1 cellular context compared by ENCODE assay signal in genomic region chr4:162841769-162842168, GRCh38.
TF ChIP-seq lines count a peak whose summit lies in the region.

No MANE protein-coding gene starts in this region.

TF ChIP-seq in H1, 55 proteins besides CTCF, POLR2A, EP300 and RAD21 (continued from another document):
- TF ChIP-seq CHD7 (IDR thresholded peaks at IDR 0.05; ENCODE audit: insufficient replicate concordance, low read length) (no peak), GTF2F1 (IDR thresholded peaks at IDR 0.05; ENCODE audit: borderline replicate concordance, low read depth, low read length) (no peak), BRCA1 (IDR thresholded peaks at IDR 0.05; ENCODE audit: low read depth, low read length) (no peak), PHF8 (conservative IDR thresholded peaks at IDR 0.05; ENCODE audit: low read depth, low read length) (no peak), RNF2 (IDR thresholded peaks at IDR 0.05; ENCODE audit: borderline replicate concordance, low read depth, low read length, missing control alignments, poor library complexity, severe bottlenecking) (no peak), MAX (IDR thresholded peaks at IDR 0.05) (no peak)
